ENCODE assay signal across 37 cellular contexts in the genomic region with DNA sequence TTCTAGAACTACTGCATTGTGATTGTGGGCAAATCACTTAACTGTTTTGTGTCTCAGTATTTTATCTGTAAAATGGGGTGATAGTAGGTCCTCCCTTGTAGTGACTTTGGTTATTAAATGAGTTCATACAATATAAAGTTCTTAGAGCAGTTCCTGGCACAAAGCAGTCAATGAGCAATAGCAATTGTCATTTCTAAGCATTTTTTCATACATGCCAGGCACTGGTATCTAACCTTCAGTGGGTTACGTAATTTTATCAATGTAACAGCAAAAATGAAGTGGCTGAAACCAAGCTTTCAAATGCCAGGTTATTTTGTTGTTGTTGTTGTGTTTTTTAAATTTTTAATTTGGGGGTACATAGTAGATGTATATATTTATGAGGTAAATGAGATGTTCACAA.
"Had no signal": no experiment of that assay in that cellular context is flagged by ENCODE, and none has a peak within 500 bp of the region (broad histone marks: within the 10 kb centered on the region; RNA-seq: fewer than 3 reads in every experiment).

No MANE protein-coding gene starts in this region.

- H3K4me1 Mint-ChIP-seq: activated B cell treated with CpG ODN at 0.5 μM for 24 hours; activated naive CD4-positive, alpha-beta T cell treated with anti-CD3 and anti-CD28 coated beads, Interleukin-2, amount 10 ng/mL, durations not matched to agents 7 days and 5 days; activated naive CD8-positive, alpha-beta T cell treated with anti-CD3 and anti-CD28 coated beads, Interleukin-2, amount 50 U/mL, for 24 hours had no signal

- H3K4me1 ChIP-seq: Peyer's patch had no signal

- DNase-seq: activated B cell treated with CpG ODN at 0.5 μM for 24 hours; activated CD4-positive, alpha-beta memory T cell treated with anti-CD3 and anti-CD28 coated beads for 36 hours; activated CD4-positive, alpha-beta T cell treated with anti-CD3 and anti-CD28 coated beads for 4 hours; activated CD4-positive, alpha-beta T cell treated with anti-CD3 and anti-CD28 coated beads, Interleukin-2, amount 50 U/mL, for 1 hour; activated CD4-positive, CD25-positive, alpha-beta regulatory T cell treated with anti-CD3 and anti-CD28 coated beads, Interleukin-2, amount 50 U/mL, for 72 hours; activated CD8-positive, alpha-beta memory T cell treated with anti-CD3 and anti-CD28 coated beads, Interleukin-2, amount 50 U/mL, for 4 hours; activated effector memory CD4-positive, alpha-beta T cell treated with Interleukin-2 at 50 U/mL for 16 hours; activated naive CD4-positive, alpha-beta T cell treated with anti-CD3 and anti-CD28 coated beads, Interleukin-2, amount 10 ng/mL, durations not matched to agents 7 days and 5 days; activated naive CD8-positive, alpha-beta T cell treated with anti-CD3 and anti-CD28 coated beads, Interleukin-2, amount 50 U/mL, for 24 hours; activated T-cell treated with anti-CD3 and anti-CD28 coated beads for 4 hours; activated T-cell treated with anti-CD3 and anti-CD28 coated beads, Interleukin-2, amount 50 U/mL, for 48 hours; amniotic stem cell; aorta; caudate nucleus; cerebellar nuclear complex; Kasumi-1; KG1; MM.1S; MV-4-11; NCI-H1092; NCI-H1436 treated with DMSO at 0.1 percent for 48 hours; NCI-H1694 treated with DMSO at 0.1 percent for 48 hours; NCI-H2029; NCI-H345; NCI-H526; NCI-H748 treated with DMSO at 0.1 percent for 48 hours; NK-92 treated with Interleukin-12 subunit alpha and Interleukin-12 subunit beta, amount 100 ng/mL, for 24 hours; PC-3; Peyer's patch; RPMI8226; SIG-M5; SW 1271; T-helper 1 cell; T-helper 2 cell; T-helper 9 cell had no signal

- H3K9me3 ChIP-seq: Peyer's patch had no signal

- H3K36me3 ChIP-seq: Peyer's patch had no signal

- H3K4me3 Mint-ChIP-seq: activated B cell treated with CpG ODN at 0.5 μM for 24 hours; activated CD4-positive, alpha-beta memory T cell treated with anti-CD3 and anti-CD28 coated beads for 36 hours; activated naive CD4-positive, alpha-beta T cell treated with anti-CD3 and anti-CD28 coated beads, Interleukin-2, amount 10 ng/mL, durations not matched to agents 7 days and 5 days; activated naive CD8-positive, alpha-beta T cell; activated naive CD8-positive, alpha-beta T cell treated with anti-CD3 and anti-CD28 coated beads, Interleukin-2, amount 50 U/mL, for 24 hours had no signal

- H3K9me3 Mint-ChIP-seq: activated B cell treated with CpG ODN at 0.5 μM for 24 hours; activated CD4-positive, alpha-beta memory T cell treated with anti-CD3 and anti-CD28 coated beads for 36 hours had no signal

- H3K27me3 Mint-ChIP-seq: activated B cell treated with CpG ODN at 0.5 μM for 24 hours; activated CD4-positive, alpha-beta memory T cell treated with anti-CD3 and anti-CD28 coated beads for 36 hours; activated naive CD4-positive, alpha-beta T cell treated with anti-CD3 and anti-CD28 coated beads, Interleukin-2, amount 10 ng/mL, durations not matched to agents 7 days and 5 days; activated naive CD8-positive, alpha-beta T cell; activated naive CD8-positive, alpha-beta T cell treated with anti-CD3 and anti-CD28 coated beads, Interleukin-2, amount 50 U/mL, for 24 hours had no signal

- H3K27ac ChIP-seq: Peyer's patch, VCaP had no signal

- H3K4me3 ChIP-seq: Peyer's patch had no signal

- H3K36me3 Mint-ChIP-seq: activated CD4-positive, alpha-beta memory T cell treated with anti-CD3 and anti-CD28 coated beads for 36 hours; activated naive CD4-positive, alpha-beta T cell treated with anti-CD3 and anti-CD28 coated beads, Interleukin-2, amount 10 ng/mL, durations not matched to agents 7 days and 5 days; activated naive CD8-positive, alpha-beta T cell had no signal

- ATAC-seq: activated naive CD8-positive, alpha-beta T cell treated with anti-CD3 and anti-CD28 coated beads, Interleukin-2, amount 50 U/mL, for 24 hours; PC-3 had no signal

- H3K27me3 ChIP-seq: Peyer's patch had no signal
